22 cellular contexts compared by ENCODE assay signal in genomic region chr14:51636109-51636508, GRCh38. TPM values are rescaled to one million over a fixed set of nuclear protein-coding genes. Genes with fewer than 3 reads are reported as not detected.
DNase-seq lines count a peak whose midpoint lies in the region; ATAC-seq, FAIRE-seq and TF ChIP-seq lines count a peak whose summit lies in the region.
"Had no signal": no experiment of that assay in that cellular context is flagged by ENCODE, and none has a peak within 500 bp of the region (broad histone marks: within the 10 kb centered on the region; RNA-seq: fewer than 3 reads in every experiment).

No MANE protein-coding gene starts in this region.

- no TSS peak for BruUV-seq in IMR-90 (replicated peaks; lab: Mats Ljungman, UMichigan)

- H2AFZ ChIP-seq in IMR-90 (replicated peaks; ENCODE audit: low read length, poor library complexity) = no peak overlapping the region
- no peak overlapping the region for H2AFZ ChIP-seq in keratinocyte (ENCODE audit: control insufficient read depth, low read length)

- H2AK5ac ChIP-seq in IMR-90 (ENCODE audit: low read depth, low read length) = no peak overlapping the region

- H3K27ac ChIP-seq in IMR-90 (ENCODE audit: insufficient read depth, low read length) = no peak overlapping the region
- no peak overlapping the region for H3K27ac ChIP-seq in keratinocyte (ENCODE audit: control insufficient read depth, insufficient read depth, low read length)
- no peak overlapping the region for H3K27ac ChIP-seq in aorta (ENCODE audit: low read depth in 1 of 2, low read length in 2 of 2)

- in situ Hi-C loops in IMR-90 (cut with MboI; ENCODE audit: low sequenced_read_pairs) = no loop called here

- no peak for TF ChIP-seq CTCF in IMR-90 (conservative IDR thresholded peaks at IDR 0.05; ENCODE audit: low read depth, low read length)
- TF ChIP-seq CTCF in keratinocyte (optimal IDR thresholded peaks at IDR 0.05 in 1 of 3, IDR thresholded peaks at IDR 0.05 in 1 of 3, conservative IDR thresholded peaks at IDR 0.05 in 1 of 3; ENCODE audit: extremely low read depth in 1 of 3, insufficient read depth in 2 of 3, low read length in 3 of 3) = no peak
- TF ChIP-seq CTCF in GM20000 (IDR thresholded peaks at IDR 0.05; ENCODE audit: extremely low read depth, missing control alignments) = no peak

- H3K4me3 ChIP-seq in IMR-90 (ENCODE audit: insufficient read depth, low read depth, low read length) (no peak overlapping the region), keratinocyte (ENCODE audit: control insufficient read depth in 2 of 3, extremely low read depth in 1 of 3, insufficient read depth in 2 of 3, low read depth in 1 of 3, low read length in 3 of 3) (no peak overlapping the region), aorta (ENCODE audit: low read length in 2 of 2) (no peak overlapping the region)
- H3K4me3 ChIP-seq: A549 had no signal

- peaks cover 9% of the 10 kb centered on the region for H3K4me1 ChIP-seq in IMR-90 (ENCODE audit: control insufficient read depth, insufficient read depth, low read length)
- H3K4me1 ChIP-seq in keratinocyte (ENCODE audit: control insufficient read depth, extremely low read depth, insufficient read depth, low read length) = peaks cover 17% of the 10 kb centered on the region
- H3K4me1 ChIP-seq in aorta (ENCODE audit: control insufficient read depth in 1 of 2, insufficient read depth in 2 of 2, low read length in 2 of 2) = peaks cover 0 to 4% of the 10 kb centered on the region in 2 donors

- dilution Hi-C loops in IMR-90 (cut with HindIII; ENCODE audit: low sequenced_read_pairs, unreplicated experiment) (no loop called here), keratinocyte (cut with MboI; ENCODE audit: extremely low pct_ligation_motif_present, low sequenced_read_pairs) (no loop called here)

- H3K56ac ChIP-seq in IMR-90 (ENCODE audit: extremely low read depth, insufficient read depth, low read length) = no peak overlapping the region

- no peak overlapping the region for H3K23ac ChIP-seq in IMR-90 (ENCODE audit: low read depth, low read length)

- H3K9me1 ChIP-seq in IMR-90 (ENCODE audit: insufficient read depth, low read length) (peaks cover 7% of the 10 kb centered on the region; the same call in 1 of the 2 replicates), keratinocyte (ENCODE audit: control insufficient read depth, extremely low read depth, insufficient read depth, low read length) (no peaks in the 10 kb centered on the region)

- H2BK15ac ChIP-seq in IMR-90 (ENCODE audit: low read depth, low read length) = no peak overlapping the region

- WGBS in IMR-90 (ENCODE audit: extremely low coverage in 2 of 2, insufficient read length in 1 of 2), 2 experiments = 79% methylated on average over 2 of the region's 4 CpGs; no CpG with 5 or more reads in 1 of the 2 experiments
- 92 to 97% methylated on average over 4 of the region's 4 CpGs for WGBS in aorta, 2 donors

- H3K27me3 ChIP-seq in IMR-90 (ENCODE audit: control insufficient read depth, insufficient read depth, low read length) (no peaks in the 10 kb centered on the region), keratinocyte (ENCODE audit: control insufficient read depth, extremely low read depth, insufficient read depth, low read length) (no peaks in the 10 kb centered on the region), aorta (ENCODE audit: control insufficient read depth in 1 of 2, insufficient read depth in 2 of 2, low read length in 1 of 2) (no peaks in the 10 kb centered on the region)

- H4K91ac ChIP-seq in IMR-90 (ENCODE audit: insufficient read depth, low read depth, low read length) = no peak overlapping the region

- no peak overlapping the region for H3K4ac ChIP-seq in IMR-90 (ENCODE audit: low read depth, low read length)

- H4K20me1 ChIP-seq in IMR-90 (ENCODE audit: insufficient read depth, low read length) = no peaks in the 10 kb centered on the region
- no peaks in the 10 kb centered on the region for H4K20me1 ChIP-seq in keratinocyte (ENCODE audit: control insufficient read depth, extremely low read depth, insufficient read depth, low read length)

- DNase-seq in IMR-90 = no peak
- DNase-seq in SK-N-DZ (ENCODE audit: low spot score) = peak; percentile 29
- no peak for DNase-seq in keratinocyte (ENCODE audit: low read depth, low spot score)
- DNase-seq in T1000 (lab: John Stamatoyannopoulos, UW) = no peak
- DNase-seq in activated naive CD4-positive, alpha-beta T cell treated with anti-CD3 and anti-CD28 coated beads, Interleukin-2, amount 50 U/mL, for 16 hours = no peak
- no peak for DNase-seq in aorta
- DNase-seq in GM20000 (ENCODE audit: low spot score) = no peak
- DNase-seq: AML-193; C1 segment of cervical spinal cord; CD4-positive, alpha-beta memory T cell; COR-L47; HCEC 1CT; Karpas-422; MV-4-11; NCI-H1105; NCI-H1436 treated with DMSO at 0.1 percent for 48 hours; NCI-H187 treated with DMSO at 0.1 percent for 48 hours; NCI-H524; NCI-H774 had no signal

- peaks cover 3 to 30% of the 10 kb centered on the region in 2 experiments; a peak in 2 of 4 replicates for H3K79me1 ChIP-seq in IMR-90 (ENCODE audit: low read depth in 1 of 2, low read length in 2 of 2)

- peak; percentile 78 for FAIRE-seq in keratinocyte (lab: Jason Lieb, UNC)
- FAIRE-seq: A549, G401.6, H1 had no signal

- H3K36me3 ChIP-seq in IMR-90 (ENCODE audit: control insufficient read depth, insufficient read depth, low read length) (no peaks in the 10 kb centered on the region), keratinocyte (ENCODE audit: control insufficient read depth in 2 of 2, extremely low read depth in 1 of 2, insufficient read depth in 2 of 2, low read length in 2 of 2) (peaks cover 0 to 4% of the 10 kb centered on the region in 2 experiments), aorta (ENCODE audit: control insufficient read depth in 1 of 2, insufficient read depth in 2 of 2, low read length in 1 of 2) (no peaks in the 10 kb centered on the region)

- peaks cover 53% of the 10 kb centered on the region for H3K79me2 ChIP-seq in keratinocyte (ENCODE audit: control insufficient read depth, insufficient read depth, low read length)

- POLR2A ChIA-PET in IMR-90 (lab: Charles Lee; ENCODE audit: unreplicated experiment) = no interaction called here

- no peak overlapping the region for H4K8ac ChIP-seq in IMR-90 (ENCODE audit: low read depth in 2 of 2, low read length in 2 of 2)

- peak overlapping the region; percentile 25; the same call in 1 of the 2 replicates for H3K18ac ChIP-seq in IMR-90 (ENCODE audit: low read depth, low read length)

- intact Hi-C loops in IMR-90 (cut with micrococcal nuclease) = no loop called here
- intact Hi-C loops in aorta (cut with DNase I) = no loop called here

- no peak overlapping the region for H3K4me2 ChIP-seq in IMR-90 (ENCODE audit: low read depth, low read length)
- H3K4me2 ChIP-seq in keratinocyte (ENCODE audit: control insufficient read depth, extremely low read depth, insufficient read depth, low read depth, low read length) = no peak overlapping the region
- H3K4me2 ChIP-seq: A549 had no signal

- H2BK120ac ChIP-seq in IMR-90 (ENCODE audit: low read depth, low read length) = no peak overlapping the region

- H2BK5ac ChIP-seq in IMR-90 (ENCODE audit: low read depth, low read length, poor library complexity, severe bottlenecking) = no peak overlapping the region

- no peak overlapping the region for H3K9ac ChIP-seq in IMR-90 (ENCODE audit: low read depth, low read length)
- H3K9ac ChIP-seq in keratinocyte (ENCODE audit: control insufficient read depth, extremely low read depth, insufficient read depth, low read length) = no peak overlapping the region

- no peak overlapping the region for H3K14ac ChIP-seq in IMR-90 (replicated peaks; ENCODE audit: low read depth, low read length)

- CTCF ChIA-PET in IMR-90 (lab: Yijun Ruan, JAX) = interaction anchor here (0.7 kb wide), 1 partner anchor 1473 kb away, joined by 3 read pairs; no protein-coding TSS in a partner anchor

- H3K9me3 ChIP-seq in IMR-90 (ENCODE audit: control insufficient read depth, insufficient read depth, low read length) (no peaks in the 10 kb centered on the region), keratinocyte (ENCODE audit: control insufficient read depth, low read depth, low read length) (no peaks in the 10 kb centered on the region), aorta (ENCODE audit: control insufficient read depth, low read length) (no peaks in the 10 kb centered on the region)
- H3K9me3 ChIP-seq: A549 had no signal

- no peak overlapping the region for H2BK20ac ChIP-seq in IMR-90 (ENCODE audit: low read depth, low read length)

- H4K5ac ChIP-seq in IMR-90 (ENCODE audit: low read depth, low read length) = peak overlapping the region; percentile 37; the same call in 1 of the 2 replicates

- no peak for TF ChIP-seq RAD21 in IMR-90 (IDR thresholded peaks at IDR 0.05; ENCODE audit: low read length)

- ATAC-seq in IMR-90 (ENCODE audit: low read depth) (no peak), aorta (ENCODE audit: low FRiP score) (no peak)
- ATAC-seq: A549 had no signal

- no peak overlapping the region for H2AK9ac ChIP-seq in IMR-90 (replicated peaks; ENCODE audit: low read depth, low read length, poor library complexity)

- TF ChIP-seq POLR2A in IMR-90 (IDR thresholded peaks at IDR 0.05; ENCODE audit: low read depth, low read length) = 0 out of 2 replicates have a peak, but pooled peaks have one; percentile 27

TF ChIP-seq in IMR-90, 13 proteins besides CTCF, POLR2A, EP300 and RAD21 (continues in another document):
- TF ChIP-seq USF2 (IDR thresholded peaks at IDR 0.05; ENCODE audit: low read depth, low read length) (no peak), RFX5 (IDR thresholded peaks at IDR 0.05; ENCODE audit: low read depth, low read length) (no peak)

RNA-seq across cellular contexts. Expression of gene FRMD6, which starts 15.6 kb away (rescaled TPM):
- total RNA-seq in IMR-90 (2012; rRNA removed) (620 and 682 TPM in 2 replicates), aorta (10 to 100 TPM; 44.8 to 56.7 TPM)
- polyA plus RNA-seq in IMR-90 (2012; rRNA removed) (243 and 244 TPM in 2 replicates), keratinocyte (116 to 122 TPM (median 120 TPM) in 3 replicates), aorta (10 to 100 TPM; 10.3 to 11.0 TPM)
- 129 and 270 TPM in 2 replicates for polyA plus RNA-seq in IMR-90 (2012; cell fraction: cytosol; rRNA removed)
- 287 and 382 TPM in 2 replicates for polyA plus RNA-seq in IMR-90 (2012; cell fraction: nucleus; rRNA removed; ENCODE audit: low replicate concordance)
- 8.4 and 16.4 TPM in 2 replicates for polyA plus RNA-seq in SK-N-DZ (2014; cell fraction: cytosol; rRNA removed)
- 8.9 and 9.4 TPM in 2 replicates for polyA plus RNA-seq in SK-N-DZ (2014; cell fraction: nucleus; rRNA removed)
- 28.5 TPM for polyA plus RNA-seq in keratinocyte (2011; ENCODE audit: low read depth)
- 60.2 and 96.5 TPM in 2 replicates for polyA plus RNA-seq in keratinocyte (2011; cell fraction: cytosol; rRNA removed)
- polyA plus RNA-seq in keratinocyte (2011; cell fraction: nucleus; rRNA removed) = 130 and 133 TPM in 2 replicates
- polyA plus RNA-seq in keratinocyte (2012; ENCODE audit: low replicate concordance) = 53.6 and 94.8 TPM in 2 replicates
- 122 to 230 TPM (median 217 TPM) in 3 replicates for polyA minus RNA-seq in keratinocyte
- polyA minus RNA-seq in keratinocyte (2011; cell fraction: cytosol; rRNA and poly(A)+ RNA removed) = 159 TPM
- 314 and 552 TPM in 2 replicates for polyA minus RNA-seq in keratinocyte (2011; cell fraction: nucleus; rRNA and poly(A)+ RNA removed)
